1 cellular context compared by ENCODE assay signal in genomic region chr22:36329217-36330078, GRCh38.
TF ChIP-seq lines count a peak whose summit lies in the region.

No MANE protein-coding gene starts in this region.

TF ChIP-seq in H1, 55 proteins besides CTCF, POLR2A, EP300 and RAD21 (continued from another document):
- no peak for TF ChIP-seq CHD7 (IDR thresholded peaks at IDR 0.05; ENCODE audit: insufficient replicate concordance, low read length)
- no peak for TF ChIP-seq BRCA1 (IDR thresholded peaks at IDR 0.05; ENCODE audit: low read depth, low read length)
- no peak for TF ChIP-seq RNF2 (IDR thresholded peaks at IDR 0.05; ENCODE audit: borderline replicate concordance, low read depth, low read length, missing control alignments, poor library complexity, severe bottlenecking)
- no peak for TF ChIP-seq BACH1 (IDR thresholded peaks at IDR 0.05; ENCODE audit: low read length)
- TF ChIP-seq E2F6 (IDR thresholded peaks at IDR 0.05): no peak
- TF ChIP-seq BCL11A (IDR thresholded peaks at IDR 0.05; ENCODE audit: low read depth in 2 of 2, low read length in 2 of 2): no peak
- TF ChIP-seq GTF2F1 (IDR thresholded peaks at IDR 0.05; ENCODE audit: borderline replicate concordance, low read depth, low read length): 0 out of 2 replicates have a peak, but pooled peaks have one; percentile 17
- TF ChIP-seq GABPA (IDR thresholded peaks at IDR 0.05; ENCODE audit: borderline replicate concordance, insufficient read depth, low read length): no peak
- TF ChIP-seq RXRA (IDR thresholded peaks at IDR 0.05; ENCODE audit: insufficient read depth, low read depth, low read length): 0 out of 2 replicates have a peak, but pooled peaks have one; percentile 66
- TF ChIP-seq HDAC6 (IDR thresholded peaks at IDR 0.05; ENCODE audit: low read depth, low read length): no peak
- peak; percentile 81 for TF ChIP-seq TAF1 (IDR thresholded peaks at IDR 0.05; ENCODE audit: low read depth, low read length)
- no peak for TF ChIP-seq NRF1 (IDR thresholded peaks at IDR 0.05; ENCODE audit: low read depth, low read length)
- 0 out of 2 replicates have a peak, but pooled peaks have one; percentile 7 for TF ChIP-seq POU5F1 (IDR thresholded peaks at IDR 0.05; ENCODE audit: low read depth, low read length)
- no peak for TF ChIP-seq ATF3 (IDR thresholded peaks at IDR 0.05; ENCODE audit: insufficient read depth, low read depth, low read length)
- no peak for TF ChIP-seq CHD1 (IDR thresholded peaks at IDR 0.05; ENCODE audit: low read depth, low read length)
- no peak for TF ChIP-seq SIRT6 (IDR thresholded peaks at IDR 0.05; ENCODE audit: low read length)
- TF ChIP-seq ASH2L (IDR thresholded peaks at IDR 0.05; ENCODE audit: low read length): peak; percentile 80
- TF ChIP-seq TBP (IDR thresholded peaks at IDR 0.05; ENCODE audit: low read depth, low read length): peak; percentile 77
- TF ChIP-seq CBX5 (IDR thresholded peaks at IDR 0.05; ENCODE audit: low read depth, low read length): no peak
- peak; percentile 85; the same call in 1 of the 2 replicates for TF ChIP-seq ATF2 (IDR thresholded peaks at IDR 0.05; ENCODE audit: low read length)
- peak; percentile 64 for TF ChIP-seq NANOG (IDR thresholded peaks at IDR 0.05; ENCODE audit: insufficient read depth, low read depth, low read length, poor library complexity, severe bottlenecking)
- TF ChIP-seq KDM5A (IDR thresholded peaks at IDR 0.05; ENCODE audit: low read length): no peak
- peak; percentile 75 for TF ChIP-seq CHD2 (IDR thresholded peaks at IDR 0.05; ENCODE audit: low read length)
- no peak for TF ChIP-seq JUN (IDR thresholded peaks at IDR 0.05; ENCODE audit: low read depth, low read length)
- TF ChIP-seq SIX5 (IDR thresholded peaks at IDR 0.05; ENCODE audit: low read depth, low read length): no peak
- peak; percentile 68 for TF ChIP-seq MAFK (IDR thresholded peaks at IDR 0.05; ENCODE audit: low read depth, low read length)
- TF ChIP-seq SIN3A (conservative IDR thresholded peaks at IDR 0.05 in 1 of 2, IDR thresholded peaks at IDR 0.05 in 1 of 2; ENCODE audit: low read depth in 1 of 2, low read length in 2 of 2): peak in 1 of 2 experiments; percentile 62; a peak in 2 of 4 replicates
- TF ChIP-seq SP4 (IDR thresholded peaks at IDR 0.05; ENCODE audit: low read length): no peak
- TF ChIP-seq TEAD4 (IDR thresholded peaks at IDR 0.05; ENCODE audit: low read depth, low read length): peak; percentile 98
- no peak for TF ChIP-seq FOSL1 (IDR thresholded peaks at IDR 0.05; ENCODE audit: insufficient read depth, low read depth, low read length)
- TF ChIP-seq PHF8 (conservative IDR thresholded peaks at IDR 0.05; ENCODE audit: low read depth, low read length): no peak
- no peak for TF ChIP-seq ZNF274 (IDR thresholded peaks at IDR 0.05; ENCODE audit: borderline replicate concordance, extremely low read depth, low read length)
- no peak for TF ChIP-seq KDM4A (IDR thresholded peaks at IDR 0.05; ENCODE audit: low read depth, low read length, severe bottlenecking)
- TF ChIP-seq EGR1 (IDR thresholded peaks at IDR 0.05; ENCODE audit: borderline replicate concordance, low read depth, low read length): peak; percentile 11; the same call in 1 of the 2 replicates
- peak; percentile 94; the same call in 1 of the 2 replicates for TF ChIP-seq KDM1A (IDR thresholded peaks at IDR 0.05; ENCODE audit: borderline replicate concordance, low read length)
- peak; percentile 55 for TF ChIP-seq CREB1 (IDR thresholded peaks at IDR 0.05)
- no peak for TF ChIP-seq SUZ12 (IDR thresholded peaks at IDR 0.05; ENCODE audit: low read length)
- no peak for TF ChIP-seq SP2 (IDR thresholded peaks at IDR 0.05; ENCODE audit: low read length)
- peak; percentile 77; the same call in 1 of the 2 replicates for TF ChIP-seq SP1 (IDR thresholded peaks at IDR 0.05; ENCODE audit: low read depth, low read length)
- no peak for TF ChIP-seq EZH2 (IDR thresholded peaks at IDR 0.05; ENCODE audit: low read depth, low read length, severe bottlenecking)
- TF ChIP-seq CEBPB (IDR thresholded peaks at IDR 0.05; ENCODE audit: low read depth, low read length): no peak
- TF ChIP-seq YY1 (IDR thresholded peaks at IDR 0.05; ENCODE audit: low read depth, low read length): 0 out of 2 replicates have a peak, but pooled peaks have one; percentile 50
- TF ChIP-seq POLR2AphosphoS5 (IDR thresholded peaks at IDR 0.05; ENCODE audit: low read depth, low read length): peak; percentile 98
- peak; percentile 78; the same call in 1 of the 2 replicates for TF ChIP-seq JUND (IDR thresholded peaks at IDR 0.05; ENCODE audit: low read length)
- no peak for TF ChIP-seq SAP30 (IDR thresholded peaks at IDR 0.05; ENCODE audit: insufficient read depth, insufficient replicate concordance, low read length)
- peak; percentile 66 for TF ChIP-seq CTBP2 (IDR thresholded peaks at IDR 0.05; ENCODE audit: borderline replicate concordance, insufficient read depth, insufficient read length, low read length)
- no peak for TF ChIP-seq RBBP5 (IDR thresholded peaks at IDR 0.05; ENCODE audit: borderline replicate concordance, low read depth, low read length)
- TF ChIP-seq TAF7 (optimal IDR thresholded peaks at IDR 0.05; ENCODE audit: borderline replicate concordance, low read depth, low read length): peak; percentile 16
- TF ChIP-seq RFX5 (IDR thresholded peaks at IDR 0.05; ENCODE audit: borderline replicate concordance, low read depth, low read length): no peak
